ENCODE assay signal across 25 cellular contexts in the genomic region with DNA sequence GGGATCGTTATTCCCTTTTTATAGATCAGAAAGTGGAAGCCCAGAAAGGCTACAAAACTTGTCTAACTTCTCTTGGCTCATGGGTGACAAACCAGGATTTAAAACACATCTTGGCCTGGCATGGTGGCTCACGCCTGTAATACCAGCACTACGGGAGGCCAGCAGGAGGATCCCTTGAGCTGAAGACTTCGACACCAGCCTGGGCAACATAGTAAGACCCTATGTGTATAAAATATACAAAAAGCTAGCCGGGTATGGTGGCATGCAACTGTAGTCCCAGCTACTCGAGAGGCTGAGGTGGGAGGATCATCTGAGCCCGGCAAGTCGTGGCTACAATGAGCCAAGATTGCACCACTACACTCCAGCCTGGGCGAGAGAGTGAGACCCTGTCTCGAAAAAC.
"Had no signal": no experiment of that assay in that cellular context is flagged by ENCODE, and none has a peak within 500 bp of the region (broad histone marks: within the 10 kb centered on the region; RNA-seq: fewer than 3 reads in every experiment).

No MANE protein-coding gene starts in this region.

- H3K4me1 Mint-ChIP-seq: naive thymus-derived CD8-positive, alpha-beta T cell; stimulated activated memory B cell treated with anti-CD40 and anti-IgM and Interleukin-4, amounts not matched to agents 10 μg/mL and 1 μg/mL and 100 μg/mL, for 72 hours had no signal

- H3K4me1 ChIP-seq: gastroesophageal sphincter, lower lobe of right lung, upper lobe of left lung had no signal

- H3K9me3 Mint-ChIP-seq: nephron progenitor cell; stimulated activated memory B cell treated with anti-CD40 and anti-IgM and Interleukin-4, amounts not matched to agents 10 μg/mL and 1 μg/mL and 100 μg/mL, for 72 hours had no signal

- H3K36me3 ChIP-seq: gastroesophageal sphincter, heart left ventricle, lower lobe of right lung, spleen, thoracic aorta, tibial nerve, upper lobe of left lung had no signal

- H3K27ac ChIP-seq: epithelial cell of prostate, gastroesophageal sphincter, heart left ventricle, lower lobe of right lung, psoas muscle, skin epidermis, spleen, thoracic aorta, tibial nerve, upper lobe of left lung had no signal

- H3K27me3 Mint-ChIP-seq: naive thymus-derived CD8-positive, alpha-beta T cell; stimulated activated memory B cell treated with anti-CD40 and anti-IgM and Interleukin-4, amounts not matched to agents 10 μg/mL and 1 μg/mL and 100 μg/mL, for 72 hours had no signal

- H3K27me3 ChIP-seq: gastroesophageal sphincter, heart left ventricle, spleen, tibial nerve, upper lobe of left lung had no signal

- H3K4me3 ChIP-seq: gastroesophageal sphincter, heart left ventricle, lower lobe of right lung, psoas muscle, skin epidermis, spleen, thoracic aorta, tibial nerve, upper lobe of left lung had no signal

- H3K4me3 Mint-ChIP-seq: naive thymus-derived CD8-positive, alpha-beta T cell; nephron progenitor cell; stimulated activated memory B cell treated with anti-CD40 and anti-IgM and Interleukin-4, amounts not matched to agents 10 μg/mL and 1 μg/mL and 100 μg/mL, for 72 hours had no signal

- ATAC-seq: esophagus mucosa; gastroesophageal sphincter; heart left ventricle; left ventricle myocardium superior; lower lobe of right lung; naive thymus-derived CD8-positive, alpha-beta T cell; psoas muscle; right cardiac atrium; stimulated activated memory B cell treated with anti-CD40 and anti-IgM and Interleukin-4, amounts not matched to agents 10 μg/mL and 1 μg/mL and 100 μg/mL, for 72 hours; stimulated activated naive CD8-positive, alpha-beta T cell treated with anti-CD3 and anti-CD28 coated beads, Interleukin-15, Interleukin-2, amounts not matched to agents 100 U/mL and 50 U/mL, for 24 hours had no signal

- H3K36me3 Mint-ChIP-seq: naive thymus-derived CD8-positive, alpha-beta T cell; stimulated activated memory B cell treated with anti-CD40 and anti-IgM and Interleukin-4, amounts not matched to agents 10 μg/mL and 1 μg/mL and 100 μg/mL, for 72 hours had no signal

- H3K9me3 ChIP-seq: gastroesophageal sphincter, heart left ventricle, lower lobe of right lung, psoas muscle, spleen, thoracic aorta, tibial nerve, upper lobe of left lung had no signal

- DNase-seq: cortex of kidney; effector CD4-positive, alpha-beta T cell; heart left ventricle; hippocampal formation; islet precursor cell; kidney glomerular epithelial cell; left ventricle myocardium superior; lower lobe of right lung; naive thymus-derived CD8-positive, alpha-beta T cell; nephron progenitor cell; nucleus accumbens; psoas muscle; right cardiac atrium; spleen; stimulated activated CD4-positive, alpha-beta T cell treated with anti-CD3 and anti-CD28 coated beads, Interleukin-4, amount 100 ng/mL, for 4 hours; stimulated activated naive CD8-positive, alpha-beta T cell treated with anti-CD3 and anti-CD28 coated beads, Interleukin-15, Interleukin-2, amounts not matched to agents 100 U/mL and 50 U/mL, for 24 hours; substantia nigra; upper lobe of left lung had no signal

- H3K27ac Mint-ChIP-seq: naive thymus-derived CD8-positive, alpha-beta T cell; nephron progenitor cell; stimulated activated memory B cell treated with anti-CD40 and anti-IgM and Interleukin-4, amounts not matched to agents 10 μg/mL and 1 μg/mL and 100 μg/mL, for 72 hours had no signal
